1 cellular context compared by ENCODE assay signal in the genomic region with DNA sequence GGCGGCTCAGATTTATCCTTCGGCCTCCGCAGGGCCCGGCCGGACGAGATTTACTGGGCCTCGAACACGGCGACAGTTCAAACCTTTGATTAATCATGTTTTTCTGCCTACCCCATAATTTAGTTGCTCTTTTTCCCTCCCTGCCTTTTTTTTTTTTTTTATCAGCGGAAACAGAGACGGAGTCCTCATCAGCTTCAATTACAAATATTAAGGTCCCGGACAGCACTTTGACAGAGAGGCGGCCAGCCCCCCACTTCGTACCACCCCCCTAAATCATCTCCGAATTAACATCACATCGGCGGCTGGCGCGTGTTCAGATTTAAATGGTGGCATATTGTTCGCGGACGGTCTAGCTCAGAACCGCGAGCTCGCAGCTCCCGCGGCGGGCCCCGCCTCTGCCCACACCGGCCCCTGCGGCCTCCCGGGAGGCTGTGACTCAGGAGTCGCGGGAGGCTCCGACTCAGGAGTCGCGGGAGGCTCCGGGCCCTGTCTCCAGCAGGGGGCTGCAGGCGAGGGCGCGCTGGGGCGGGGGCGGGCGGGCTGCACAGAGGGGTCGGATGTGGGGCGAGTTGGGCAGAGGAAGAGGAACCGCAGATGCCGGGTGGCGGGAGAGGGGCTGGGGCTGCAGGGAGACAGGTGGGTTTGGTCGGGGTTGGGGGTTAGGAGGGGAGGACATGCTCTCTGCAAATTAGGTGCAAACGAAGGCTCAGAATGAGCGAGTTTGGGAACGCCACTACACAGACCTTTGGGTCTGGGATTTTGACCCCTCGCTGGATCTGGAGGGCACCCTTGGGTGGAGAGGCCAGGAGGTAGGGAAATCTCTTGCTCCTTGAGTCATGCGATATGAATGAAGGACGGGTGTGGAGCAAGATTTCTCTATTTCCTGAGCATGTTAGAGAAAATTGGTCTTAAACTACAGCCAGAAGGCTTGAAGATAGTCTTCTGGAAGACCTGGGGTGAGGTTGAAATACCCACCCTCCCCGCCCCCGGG.
TF ChIP-seq lines count a peak whose summit lies in the region.

No MANE protein-coding gene starts in this region.

TF ChIP-seq in IMR-90, 13 proteins besides CTCF, POLR2A, EP300 and RAD21:
- TF ChIP-seq CEBPB (IDR thresholded peaks at IDR 0.05; ENCODE audit: low read depth, low read length) (peak; percentile 18; the same call in 1 of the 2 replicates), MAZ (IDR thresholded peaks at IDR 0.05; ENCODE audit: borderline replicate concordance, low read depth, low read length) (peak; percentile 25; the same call in 1 of the 2 replicates)
- TF ChIP-seq, protein P1, sequence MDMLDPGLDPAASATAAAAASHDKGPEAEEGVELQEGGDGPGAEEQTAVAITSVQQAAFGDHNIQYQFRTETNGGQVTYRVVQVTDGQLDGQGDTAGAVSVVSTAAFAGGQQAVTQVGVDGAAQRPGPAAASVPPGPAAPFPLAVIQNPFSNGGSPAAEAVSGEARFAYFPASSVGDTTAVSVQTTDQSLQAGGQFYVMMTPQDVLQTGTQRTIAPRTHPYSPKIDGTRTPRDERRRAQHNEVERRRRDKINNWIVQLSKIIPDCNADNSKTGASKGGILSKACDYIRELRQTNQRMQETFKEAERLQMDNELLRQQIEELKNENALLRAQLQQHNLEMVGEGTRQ (IDR thresholded peaks at IDR 0.05; ENCODE audit: low read depth, low read length) = no peak
